In the genomic region with DNA sequence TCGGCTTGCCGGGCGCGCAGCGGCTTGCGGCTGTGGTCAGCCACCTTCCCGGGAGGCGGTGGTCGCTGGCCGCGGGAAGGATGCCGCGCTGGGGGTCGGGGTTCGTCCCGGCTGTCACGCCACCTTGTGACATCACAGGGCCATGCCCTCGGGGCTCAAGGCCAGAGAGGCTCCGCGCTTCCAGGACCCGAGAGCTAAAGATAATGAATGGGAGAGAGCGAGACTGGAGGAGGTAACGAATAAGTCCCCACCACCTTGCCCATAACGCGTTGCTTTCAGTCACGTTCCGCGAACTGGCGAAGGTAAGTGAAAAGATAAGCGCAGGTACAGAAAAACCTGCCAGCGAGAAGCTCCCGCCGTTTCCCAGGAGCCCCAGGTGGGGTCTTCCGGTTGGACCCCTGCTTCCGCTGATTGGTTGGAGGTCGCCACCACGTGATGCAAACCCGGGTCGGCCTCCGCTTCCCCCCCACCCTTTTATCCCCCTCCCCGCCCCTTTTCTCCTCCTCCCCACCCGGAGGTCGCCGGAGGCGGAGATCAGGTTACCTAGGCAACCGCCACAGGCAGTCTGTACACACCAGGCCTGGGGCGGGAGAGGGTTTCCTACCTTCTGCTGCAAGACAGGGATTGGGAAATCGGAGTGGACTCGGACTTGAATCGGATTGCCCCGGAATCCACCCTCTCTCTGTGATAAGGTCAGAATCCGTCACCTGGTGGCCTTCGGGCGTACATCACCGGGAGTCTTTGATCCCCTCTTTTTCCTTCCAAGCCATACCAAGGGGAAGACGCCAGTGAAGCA, we compare ENCODE assay signal across 1 cellular context.
TF ChIP-seq lines count a peak whose summit lies in the region.

TSS of gene LRRC9 (plus strand) at position 563 of the 796 bp plus-strand sequence.

TF ChIP-seq in HepG2, 621 proteins besides CTCF, POLR2A, EP300 and RAD21 (continued from another document and continues in another):
- TF ChIP-seq SNAPC4 (CRISPR knock-in tag; IDR thresholded peaks at IDR 0.05) (no peak), ZNF33B (CRISPR knock-in tag; IDR thresholded peaks at IDR 0.05) (no peak), ZNF816 (CRISPR knock-in tag; IDR thresholded peaks at IDR 0.05; ENCODE audit: borderline replicate concordance) (0 out of 2 replicates have a peak, but pooled peaks have one; percentile 50), YEATS4 (CRISPR knock-in tag; IDR thresholded peaks at IDR 0.05; ENCODE audit: borderline replicate concordance) (peak; percentile 77), SOX13 (IDR thresholded peaks at IDR 0.05) (no peak), SOX13 (CRISPR knock-in tag; conservative IDR thresholded peaks at IDR 0.05 in 1 of 2, IDR thresholded peaks at IDR 0.05 in 1 of 2) (peak in 1 of 2 experiments; percentile 24; a peak in 1 of 4 replicates), CCAR2 (optimal IDR thresholded peaks at IDR 0.05; ENCODE audit: low read depth, low read length) (no peak), TAF1 (CRISPR knock-in tag; IDR thresholded peaks at IDR 0.05) (peak; percentile 50; the same call in 1 of the 2 replicates), NFIC (IDR thresholded peaks at IDR 0.05; ENCODE audit: low read length) (no peak), ZNF597 (CRISPR knock-in tag; IDR thresholded peaks at IDR 0.05) (no peak), HNRNPK (IDR thresholded peaks at IDR 0.05; ENCODE audit: low read depth, low read length, poor library complexity, severe bottlenecking) (peak; percentile 40), CHCHD3 (CRISPR knock-in tag; IDR thresholded peaks at IDR 0.05) (no peak), THYN1 (CRISPR knock-in tag; IDR thresholded peaks at IDR 0.05; ENCODE audit: borderline replicate concordance, low read depth) (no peak), ZNF260 (CRISPR knock-in tag; IDR thresholded peaks at IDR 0.05; ENCODE audit: borderline replicate concordance, low read depth) (no peak), EHMT2 (IDR thresholded peaks at IDR 0.05; ENCODE audit: borderline replicate concordance, low read depth, low read length) (peak; percentile 73; the same call in 1 of the 2 replicates), FOXA1 (IDR thresholded peaks at IDR 0.05) (no peak), FOXA1 (CRISPR knock-in tag; IDR thresholded peaks at IDR 0.05) (peak; percentile 83), SOX5 (CRISPR knock-in tag; IDR thresholded peaks at IDR 0.05; ENCODE audit: borderline replicate concordance) (no peak), ZFYVE20 (CRISPR knock-in tag; IDR thresholded peaks at IDR 0.05; ENCODE audit: borderline replicate concordance, low read depth) (no peak), ZSCAN30 (CRISPR knock-in tag; IDR thresholded peaks at IDR 0.05) (peak; percentile 72; the same call in 1 of the 2 replicates), FOSL1 (CRISPR knock-in tag; IDR thresholded peaks at IDR 0.05; ENCODE audit: borderline replicate concordance) (0 out of 2 replicates have a peak, but pooled peaks have one; percentile 24), RNF2 (conservative IDR thresholded peaks at IDR 0.05; ENCODE audit: low read depth) (0 out of 2 replicates have a peak, but pooled peaks have one; percentile 51), NR2F2 (IDR thresholded peaks at IDR 0.05; ENCODE audit: borderline replicate concordance, low read depth) (peak; percentile 77), TMF1 (CRISPR knock-in tag; IDR thresholded peaks at IDR 0.05; ENCODE audit: low read depth) (no peak), HOXD1 (CRISPR knock-in tag; IDR thresholded peaks at IDR 0.05) (peak; percentile 48; the same call in 1 of the 2 replicates), POLR2G (IDR thresholded peaks at IDR 0.05; ENCODE audit: low read depth, low read length) (peak; percentile 72), NFKB2 (CRISPR knock-in tag; IDR thresholded peaks at IDR 0.05; ENCODE audit: borderline replicate concordance) (peak; percentile 58; the same call in 1 of the 2 replicates), PAF1 (CRISPR knock-in tag; IDR thresholded peaks at IDR 0.05) (no peak)
- TF ChIP-seq, protein P1, sequence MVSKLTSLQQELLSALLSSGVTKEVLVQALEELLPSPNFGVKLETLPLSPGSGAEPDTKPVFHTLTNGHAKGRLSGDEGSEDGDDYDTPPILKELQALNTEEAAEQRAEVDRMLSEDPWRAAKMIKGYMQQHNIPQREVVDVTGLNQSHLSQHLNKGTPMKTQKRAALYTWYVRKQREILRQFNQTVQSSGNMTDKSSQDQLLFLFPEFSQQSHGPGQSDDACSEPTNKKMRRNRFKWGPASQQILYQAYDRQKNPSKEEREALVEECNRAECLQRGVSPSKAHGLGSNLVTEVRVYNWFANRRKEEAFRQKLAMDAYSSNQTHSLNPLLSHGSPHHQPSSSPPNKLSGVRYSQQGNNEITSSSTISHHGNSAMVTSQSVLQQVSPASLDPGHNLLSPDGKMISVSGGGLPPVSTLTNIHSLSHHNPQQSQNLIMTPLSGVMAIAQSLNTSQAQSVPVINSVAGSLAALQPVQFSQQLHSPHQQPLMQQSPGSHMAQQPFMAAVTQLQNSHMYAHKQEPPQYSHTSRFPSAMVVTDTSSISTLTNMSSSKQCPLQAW (CRISPR knock-in tag; IDR thresholded peaks at IDR 0.05) = 0 out of 2 replicates have a peak, but pooled peaks have one; percentile 39
- TF ChIP-seq, protein P2, sequence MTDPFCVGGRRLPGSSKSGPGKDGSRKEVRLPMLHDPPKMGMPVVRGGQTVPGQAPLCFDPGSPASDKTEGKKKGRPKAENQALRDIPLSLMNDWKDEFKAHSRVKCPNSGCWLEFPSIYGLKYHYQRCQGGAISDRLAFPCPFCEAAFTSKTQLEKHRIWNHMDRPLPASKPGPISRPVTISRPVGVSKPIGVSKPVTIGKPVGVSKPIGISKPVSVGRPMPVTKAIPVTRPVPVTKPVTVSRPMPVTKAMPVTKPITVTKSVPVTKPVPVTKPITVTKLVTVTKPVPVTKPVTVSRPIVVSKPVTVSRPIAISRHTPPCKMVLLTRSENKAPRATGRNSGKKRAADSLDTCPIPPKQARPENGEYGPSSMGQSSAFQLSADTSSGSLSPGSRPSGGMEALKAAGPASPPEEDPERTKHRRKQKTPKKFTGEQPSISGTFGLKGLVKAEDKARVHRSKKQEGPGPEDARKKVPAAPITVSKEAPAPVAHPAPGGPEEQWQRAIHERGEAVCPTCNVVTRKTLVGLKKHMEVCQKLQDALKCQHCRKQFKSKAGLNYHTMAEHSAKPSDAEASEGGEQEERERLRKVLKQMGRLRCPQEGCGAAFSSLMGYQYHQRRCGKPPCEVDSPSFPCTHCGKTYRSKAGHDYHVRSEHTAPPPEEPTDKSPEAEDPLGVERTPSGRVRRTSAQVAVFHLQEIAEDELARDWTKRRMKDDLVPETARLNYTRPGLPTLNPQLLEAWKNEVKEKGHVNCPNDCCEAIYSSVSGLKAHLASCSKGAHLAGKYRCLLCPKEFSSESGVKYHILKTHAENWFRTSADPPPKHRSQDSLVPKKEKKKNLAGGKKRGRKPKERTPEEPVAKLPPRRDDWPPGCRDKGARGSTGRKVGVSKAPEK (CRISPR knock-in tag; IDR thresholded peaks at IDR 0.05; ENCODE audit: borderline replicate concordance) = 0 out of 2 replicates have a peak, but pooled peaks have one; percentile 31
- TF ChIP-seq, protein P3, sequence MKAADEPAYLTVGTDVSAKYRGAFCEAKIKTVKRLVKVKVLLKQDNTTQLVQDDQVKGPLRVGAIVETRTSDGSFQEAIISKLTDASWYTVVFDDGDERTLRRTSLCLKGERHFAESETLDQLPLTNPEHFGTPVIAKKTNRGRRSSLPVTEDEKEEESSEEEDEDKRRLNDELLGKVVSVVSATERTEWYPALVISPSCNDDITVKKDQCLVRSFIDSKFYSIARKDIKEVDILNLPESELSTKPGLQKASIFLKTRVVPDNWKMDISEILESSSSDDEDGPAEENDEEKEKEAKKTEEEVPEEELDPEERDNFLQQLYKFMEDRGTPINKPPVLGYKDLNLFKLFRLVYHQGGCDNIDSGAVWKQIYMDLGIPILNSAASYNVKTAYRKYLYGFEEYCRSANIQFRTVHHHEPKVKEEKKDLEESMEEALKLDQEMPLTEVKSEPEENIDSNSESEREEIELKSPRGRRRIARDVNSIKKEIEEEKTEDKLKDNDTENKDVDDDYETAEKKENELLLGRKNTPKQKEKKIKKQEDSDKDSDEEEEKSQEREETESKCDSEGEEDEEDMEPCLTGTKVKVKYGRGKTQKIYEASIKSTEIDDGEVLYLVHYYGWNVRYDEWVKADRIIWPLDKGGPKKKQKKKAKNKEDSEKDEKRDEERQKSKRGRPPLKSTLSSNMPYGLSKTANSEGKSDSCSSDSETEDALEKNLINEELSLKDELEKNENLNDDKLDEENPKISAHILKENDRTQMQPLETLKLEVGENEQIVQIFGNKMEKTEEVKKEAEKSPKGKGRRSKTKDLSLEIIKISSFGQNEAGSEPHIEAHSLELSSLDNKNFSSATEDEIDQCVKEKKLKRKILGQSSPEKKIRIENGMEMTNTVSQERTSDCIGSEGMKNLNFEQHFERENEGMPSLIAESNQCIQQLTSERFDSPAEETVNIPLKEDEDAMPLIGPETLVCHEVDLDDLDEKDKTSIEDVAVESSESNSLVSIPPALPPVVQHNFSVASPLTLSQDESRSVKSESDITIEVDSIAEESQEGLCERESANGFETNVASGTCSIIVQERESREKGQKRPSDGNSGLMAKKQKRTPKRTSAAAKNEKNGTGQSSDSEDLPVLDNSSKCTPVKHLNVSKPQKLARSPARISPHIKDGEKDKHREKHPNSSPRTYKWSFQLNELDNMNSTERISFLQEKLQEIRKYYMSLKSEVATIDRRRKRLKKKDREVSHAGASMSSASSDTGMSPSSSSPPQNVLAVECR (CRISPR knock-in tag; IDR thresholded peaks at IDR 0.05; ENCODE audit: borderline replicate concordance) = peak; percentile 83
- TF ChIP-seq, protein P4, sequence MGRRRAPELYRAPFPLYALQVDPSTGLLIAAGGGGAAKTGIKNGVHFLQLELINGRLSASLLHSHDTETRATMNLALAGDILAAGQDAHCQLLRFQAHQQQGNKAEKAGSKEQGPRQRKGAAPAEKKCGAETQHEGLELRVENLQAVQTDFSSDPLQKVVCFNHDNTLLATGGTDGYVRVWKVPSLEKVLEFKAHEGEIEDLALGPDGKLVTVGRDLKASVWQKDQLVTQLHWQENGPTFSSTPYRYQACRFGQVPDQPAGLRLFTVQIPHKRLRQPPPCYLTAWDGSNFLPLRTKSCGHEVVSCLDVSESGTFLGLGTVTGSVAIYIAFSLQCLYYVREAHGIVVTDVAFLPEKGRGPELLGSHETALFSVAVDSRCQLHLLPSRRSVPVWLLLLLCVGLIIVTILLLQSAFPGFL (CRISPR knock-in tag; IDR thresholded peaks at IDR 0.05) = no peak
